ENCODE assay signal across 8 cellular contexts in the genomic region with DNA sequence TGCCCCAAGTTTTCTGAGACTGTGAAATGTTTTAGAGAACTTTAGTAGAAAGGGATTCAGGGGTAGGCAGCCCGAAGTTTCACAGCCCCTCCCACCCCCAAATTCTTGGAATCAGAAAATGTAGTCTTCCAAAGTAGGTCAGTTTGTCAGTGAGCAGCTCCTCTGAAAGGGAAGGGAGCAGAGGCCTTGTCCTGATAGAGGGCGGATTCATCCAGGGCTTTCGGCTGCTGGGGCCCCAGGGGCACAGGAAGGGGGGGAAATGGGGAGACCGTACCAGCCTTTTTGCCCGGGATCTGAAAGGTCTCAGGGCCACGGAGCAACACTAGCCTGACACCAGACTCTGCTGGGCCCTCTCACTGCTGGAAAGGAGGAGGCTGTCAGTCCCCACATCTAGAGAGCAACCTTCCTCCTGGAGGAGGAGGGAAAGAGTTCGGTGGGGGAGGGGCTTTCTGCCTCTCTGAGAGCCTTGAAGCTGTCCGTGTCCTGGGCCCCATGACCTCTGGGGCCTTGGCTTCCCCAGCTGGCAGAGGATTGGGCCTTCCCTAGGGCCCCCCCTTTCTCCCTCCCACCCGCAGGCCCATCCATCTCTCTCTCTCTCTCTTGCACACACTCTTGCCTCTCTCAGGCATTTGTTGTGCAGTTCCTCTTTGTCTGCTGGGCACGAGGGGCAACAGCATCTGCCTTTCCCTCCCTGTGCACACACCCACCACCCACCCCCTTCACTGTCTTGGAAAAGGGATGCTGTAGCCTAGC. TPM values are rescaled to one million over a fixed set of nuclear protein-coding genes. Genes with fewer than 3 reads are reported as not detected.
DNase-seq lines count a peak whose midpoint lies in the region; ATAC-seq lines count a peak whose summit lies in the region.

TSS of gene IKZF4 (plus strand) at position 607 of the 753 bp plus-strand sequence. CDS start 451 bp downstream, outside the sequence.

- no peak for DNase-seq in activated CD4-positive, CD25-positive, alpha-beta regulatory T cell (lab: John Stamatoyannopoulos, UW)
- DNase-seq in left ventricle myocardium superior (peak; percentile 51), pons (ENCODE audit: low spot score) (peak; percentile 42), COR-L47 (lab: John Stamatoyannopoulos, UW) (no peak)

- peaks cover 30% of the 10 kb centered on the region for H3K4me1 Mint-ChIP-seq in activated naive CD8-positive, alpha-beta T cell (ENCODE audit: low read depth)

- H3K27me3 Mint-ChIP-seq in activated naive CD8-positive, alpha-beta T cell, result no peaks in the 10 kb centered on the region

- intact Hi-C loops in left ventricle myocardium superior (cut with micrococcal nuclease), result no loop called here

- peak within 1 kb of the TSS; percentile 94 for H3K4me3 Mint-ChIP-seq in activated naive CD8-positive, alpha-beta T cell

- H3K36me3 Mint-ChIP-seq in activated naive CD8-positive, alpha-beta T cell, result peaks cover 7% of the 10 kb centered on the region

- H3K9me3 Mint-ChIP-seq in activated naive CD8-positive, alpha-beta T cell (ENCODE audit: low read depth), result no peaks in the 10 kb centered on the region

- ATAC-seq in activated CD4-positive, CD25-positive, alpha-beta regulatory T cell treated with anti-CD3 and anti-CD28 coated beads, Interleukin-2, amount 50 U/mL, for 24 hours, result peak; percentile 7 to 9
- peak; percentile 69 for ATAC-seq in left ventricle myocardium superior
- no peak for ATAC-seq in GM21381 (IDR thresholded peaks at IDR 0.05; ENCODE audit: unreplicated experiment)
- no peak for ATAC-seq in HG03442 (IDR thresholded peaks at IDR 0.05; ENCODE audit: unreplicated experiment)

- peak within 1 kb of the TSS; percentile 95 for H3K27ac Mint-ChIP-seq in activated naive CD8-positive, alpha-beta T cell

RNA-seq across cellular contexts. Expression of gene IKZF4, which starts in this region (rescaled TPM):
- 7.5 TPM for total RNA-seq in left ventricle myocardium superior

Comparison
In these comparisons a context has a peak if more than half of its experiments do, and no peak if none do; other contexts are left out.
1. ATAC-seq: peak in activated CD4-positive, CD25-positive, alpha-beta regulatory T cell treated with anti-CD3 and anti-CD28 coated beads, Interleukin-2, amount 50 U/mL, for 24 hours (2 of 2) and left ventricle myocardium superior (single experiment); none in GM21381 (single experiment) and HG03442 (single experiment).
2. DNase-seq: peak in left ventricle myocardium superior (single experiment) and pons (single experiment); none in activated CD4-positive, CD25-positive, alpha-beta regulatory T cell (0 of 4) and COR-L47 (single experiment).